11 cellular contexts compared by ENCODE assay signal in genomic region chr4:158823461-158823873, GRCh38. TPM values are rescaled to one million over a fixed set of nuclear protein-coding genes. Genes with fewer than 3 reads are reported as not detected.
DNase-seq lines count a peak whose midpoint lies in the region; ATAC-seq, FAIRE-seq and TF ChIP-seq lines count a peak whose summit lies in the region.
"Had no signal": no experiment of that assay in that cellular context is flagged by ENCODE, and none has a peak within 500 bp of the region (broad histone marks: within the 10 kb centered on the region; RNA-seq: fewer than 3 reads in every experiment).

No MANE protein-coding gene starts in this region.

- H3K27ac ChIP-seq in left ventricle myocardium inferior (replicated peaks) (peak overlapping the region; percentile 73), aorta (ENCODE audit: low read depth in 1 of 2, low read length in 2 of 2) (peak overlapping the region in 1 of 2 donors; percentile 64)

- WGBS in aorta, 2 donors: 32 to 38% methylated on average over 3 of the region's 3 CpGs

- H3K36me3 ChIP-seq in left ventricle myocardium inferior (no peaks in the 10 kb centered on the region), aorta (ENCODE audit: control insufficient read depth in 1 of 2, insufficient read depth in 2 of 2, low read length in 1 of 2) (no peaks in the 10 kb centered on the region)

- intact Hi-C loops in left ventricle myocardium inferior (cut with micrococcal nuclease) (no loop called here), aorta (cut with DNase I) (loop anchor here (5.0 kb wide), 1 partner anchor 56 kb away; the partner anchor contains the start of gene FNIP2 (in 2 of the 2))

- H3K4me3 ChIP-seq in left ventricle myocardium inferior: no peak overlapping the region
- H3K4me3 ChIP-seq in aorta (ENCODE audit: low read length in 2 of 2): no peak overlapping the region

- H3K4me1 ChIP-seq in left ventricle myocardium inferior (peaks cover 97% of the 10 kb centered on the region), aorta (ENCODE audit: control insufficient read depth in 1 of 2, insufficient read depth in 2 of 2, low read length in 2 of 2) (peaks cover 11 to 26% of the 10 kb centered on the region in 2 donors)

- H3K27me3 ChIP-seq in left ventricle myocardium inferior (ENCODE audit: low read depth): no peaks in the 10 kb centered on the region
- no peaks in the 10 kb centered on the region for H3K27me3 ChIP-seq in aorta (ENCODE audit: control insufficient read depth in 1 of 2, insufficient read depth in 2 of 2, low read length in 1 of 2)

- ATAC-seq in aorta (ENCODE audit: low FRiP score) (peak; percentile 3), GM19455 (IDR thresholded peaks at IDR 0.05; ENCODE audit: unreplicated experiment) (no peak)

- FAIRE-seq in RCC 7860 (lab: Jason Lieb, UNC): peak; percentile 67

- H3K9me3 ChIP-seq in left ventricle myocardium inferior (replicated peaks) (no peaks in the 10 kb centered on the region), aorta (ENCODE audit: control insufficient read depth, low read length) (no peaks in the 10 kb centered on the region)

- DNase-seq in stimulated activated CD4-positive, alpha-beta T cell treated with anti-CD3 and anti-CD28 coated beads, TNF-alpha, amount 100 ng/mL, for 48 hours (ENCODE audit: low read depth in 3 of 3): peak in 2 of 3 donors; percentile 4 to 10
- DNase-seq in stimulated activated CD4-positive, alpha-beta T cell treated with anti-CD3 and anti-CD28 coated beads, Interleukin-4, amount 100 ng/mL, for 4 hours: no peak
- DNase-seq in RCC 7860 (ENCODE audit: low spot score): peak; percentile 75
- no peak for DNase-seq in left ventricle myocardium inferior
- peak in 1 of 2 donors; percentile 66 for DNase-seq in aorta
- no peak for DNase-seq in NOMO-1 treated with dmso at 0.1 percent for 144 hours (lab: John Stamatoyannopoulos, UW; ENCODE audit: unreplicated experiment)
- DNase-seq in NCI-H1694 treated with DMSO at 0.1 percent for 48 hours (lab: John Stamatoyannopoulos, UW): no peak
- DNase-seq: activated B cell treated with CpG ODN at 0.5 μM for 24 hours, endodermal cell, NCI-H526 had no signal

- no peak for TF ChIP-seq CTCF in left ventricle myocardium inferior (IDR thresholded peaks at IDR 0.05; ENCODE audit: borderline replicate concordance)

RNA-seq across cellular contexts. Expression of gene FNIP2, which starts 54.6 kb away (rescaled TPM):
- 44.0 TPM for total RNA-seq in left ventricle myocardium inferior
- total RNA-seq in aorta: 10 to 100 TPM; 71.0 to 97.8 TPM
- polyA plus RNA-seq in aorta: 10 to 100 TPM; 17.3 TPM
- total RNA-seq: activated B cell treated with CpG ODN at 0.5 μM for 24 hours had no signal

Comparison
In these comparisons a context has a peak if more than half of its experiments do, and no peak if none do; other contexts are left out.
1. DNase-seq: peak in stimulated activated CD4-positive, alpha-beta T cell treated with anti-CD3 and anti-CD28 coated beads, TNF-alpha, amount 100 ng/mL, for 48 hours (2 of 3) and RCC 7860 (single experiment); none in stimulated activated CD4-positive, alpha-beta T cell treated with anti-CD3 and anti-CD28 coated beads, Interleukin-4, amount 100 ng/mL, for 4 hours (0 of 2), left ventricle myocardium inferior (single experiment), NOMO-1 treated with dmso at 0.1 percent for 144 hours (single experiment) and NCI-H1694 treated with DMSO at 0.1 percent for 48 hours (single experiment).